Comparison of ENCODE assay signal across 29 cellular contexts in the genomic region with DNA sequence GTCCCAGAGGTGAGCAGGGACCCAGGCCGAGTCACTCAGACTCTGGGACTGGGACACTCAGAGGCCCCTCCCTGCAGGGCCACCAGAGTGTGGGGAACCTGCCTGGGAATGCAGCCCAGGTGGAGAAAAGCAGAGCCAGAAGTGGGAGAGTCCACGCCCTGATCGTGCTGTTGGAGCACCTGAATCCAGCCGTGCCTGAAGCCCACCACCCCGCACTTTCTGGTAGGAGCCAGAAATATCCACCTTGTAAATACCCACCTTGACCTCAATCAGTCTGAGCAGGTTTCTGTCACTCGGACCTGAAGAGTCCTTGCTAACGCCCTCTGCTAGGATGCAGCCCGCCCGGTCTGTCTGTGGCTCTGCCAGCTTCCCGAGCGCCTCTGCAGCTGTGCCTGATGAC.
"Had no signal": no experiment of that assay in that cellular context is flagged by ENCODE, and none has a peak within 500 bp of the region (broad histone marks: within the 10 kb centered on the region; RNA-seq: fewer than 3 reads in every experiment).

No MANE protein-coding gene starts in this region.

- H3K4me3 ChIP-seq: ovary, psoas muscle, skin epidermis, smooth muscle cell, spleen, suprapubic skin, testis, tibial artery, transverse colon, upper lobe of right lung, uterus had no signal

- H3K27ac ChIP-seq: ovary, parathyroid adenoma, psoas muscle, spleen, suprapubic skin, testis, tibial artery, transverse colon, upper lobe of right lung, uterus had no signal

- H3K27me3 ChIP-seq: ovary, testis, transverse colon, upper lobe of right lung, uterus had no signal

- H3K9me3 ChIP-seq: ovary, psoas muscle, spleen, suprapubic skin, testis, tibial artery, transverse colon, upper lobe of right lung, uterus had no signal

- ATAC-seq: naive thymus-derived CD8-positive, alpha-beta T cell; natural killer cell treated with Interleukin-12 subunit alpha and Interleukin-12 subunit beta and Interleukin-15 and Interleukin-18, amount 100 ng/mL, for 72 hours; psoas muscle; right cardiac atrium; sciatic nerve; stimulated activated memory B cell treated with anti-CD40 and anti-IgM and Interleukin-4, amounts not matched to agents 10 μg/mL and 1 μg/mL and 100 μg/mL, for 72 hours; stimulated activated naive CD8-positive, alpha-beta T cell treated with anti-CD3 and anti-CD28 coated beads, Interleukin-15, amount 100 ng/mL, for 72 hours; stimulated activated naive CD8-positive, alpha-beta T cell treated with anti-CD3 and anti-CD28 coated beads, Interleukin-15, Interleukin-2, amounts not matched to agents 100 U/mL and 50 U/mL, for 24 hours; upper lobe of right lung had no signal

- H3K36me3 ChIP-seq: ovary, spleen, suprapubic skin, tibial artery, transverse colon, upper lobe of right lung, uterus had no signal

- H3K9ac ChIP-seq: parathyroid adenoma had no signal

- H3K79me2 ChIP-seq: parathyroid adenoma had no signal

- H3K4me1 ChIP-seq: parathyroid adenoma, testis, upper lobe of right lung, uterus had no signal

- DNase-seq: naive thymus-derived CD8-positive, alpha-beta T cell; nephron progenitor cell; occipital lobe; ovary; posterior cingulate gyrus; psoas muscle; spleen; stimulated activated CD4-positive, alpha-beta T cell treated with anti-CD3 and anti-CD28 coated beads, Interleukin-12 subunit alpha, Interleukin-12 subunit beta, amount 100 ng/mL, for 4 hours; stimulated activated CD4-positive, alpha-beta T cell treated with anti-CD3 and anti-CD28 coated beads, Interleukin-1b, Interleukin-23, amount 100 ng/mL, for 48 hours; stimulated activated CD4-positive, alpha-beta T cell treated with anti-CD3 and anti-CD28 coated beads, Interleukin-4, amount 100 ng/mL, for 1 hour; stimulated activated CD4-positive, alpha-beta T cell treated with anti-CD3 and anti-CD28 coated beads, Interleukin-4, amount 100 ng/mL, for 4 hours; stimulated activated CD8-positive, alpha-beta memory T cell treated with anti-CD3 and anti-CD28 coated beads, Interleukin-4, amount 100 ng/mL, for 48 hours; stimulated activated naive CD4-positive, alpha-beta T cell; stimulated activated naive CD8-positive, alpha-beta T cell treated with anti-CD3 and anti-CD28 coated beads, Interleukin-15, amount 100 ng/mL, for 72 hours; stimulated activated naive CD8-positive, alpha-beta T cell treated with anti-CD3 and anti-CD28 coated beads, Interleukin-15, Interleukin-2, amounts not matched to agents 100 U/mL and 50 U/mL, for 24 hours; substantia nigra; testis; tibial artery; transverse colon; upper lobe of right lung; uterus had no signal

- H3K4me2 ChIP-seq: smooth muscle cell had no signal

- H2AFZ ChIP-seq: parathyroid adenoma had no signal
